ENCODE assay signal across 18 cellular contexts in genomic region chr1:184428604-184429003, GRCh38.
"Had no signal": no experiment of that assay in that cellular context is flagged by ENCODE, and none has a peak within 500 bp of the region (broad histone marks: within the 10 kb centered on the region; RNA-seq: fewer than 3 reads in every experiment).

No MANE protein-coding gene starts in this region.

- ATAC-seq: naive thymus-derived CD8-positive, alpha-beta T cell; sciatic nerve; stimulated activated effector memory CD8-positive, alpha-beta T cell treated with anti-CD3 and anti-CD28 coated beads, Interleukin-12 subunit alpha, Interleukin-12 subunit beta, amount 100 ng/mL, for 72 hours had no signal

- DNase-seq: activated CD4-positive, alpha-beta T cell treated with anti-CD3 and anti-CD28 coated beads, Interleukin-2, amount 50 U/mL, for 1 hour; activated CD4-positive, CD25-positive, alpha-beta regulatory T cell treated with anti-CD3 and anti-CD28 coated beads, Interleukin-2, amount 50 U/mL, for 72 hours; activated CD8-positive, alpha-beta memory T cell treated with anti-CD3 and anti-CD28 coated beads for 24 hours; activated CD8-positive, alpha-beta memory T cell treated with anti-CD3 and anti-CD28 coated beads, Interleukin-2, amount 50 U/mL, for 48 hours; heart right ventricle; mesenchymal stem cell; naive thymus-derived CD8-positive, alpha-beta T cell; nucleus accumbens; stimulated activated CD4-positive, alpha-beta T cell treated with anti-CD3 and anti-CD28 coated beads, Interleukin-4, amount 100 ng/mL, for 24 hours; stomach; trophoblast cell had no signal

- H3K27me3 ChIP-seq: dorsolateral prefrontal cortex, heart right ventricle, stomach had no signal

- H3K36me3 Mint-ChIP-seq: activated naive CD8-positive, alpha-beta T cell; naive thymus-derived CD8-positive, alpha-beta T cell; stimulated activated effector memory CD8-positive, alpha-beta T cell treated with anti-CD3 and anti-CD28 coated beads, Interleukin-12 subunit alpha, Interleukin-12 subunit beta, amount 100 ng/mL, for 72 hours had no signal

- H3K4me1 Mint-ChIP-seq: naive thymus-derived CD8-positive, alpha-beta T cell; stimulated activated effector memory CD8-positive, alpha-beta T cell treated with anti-CD3 and anti-CD28 coated beads, Interleukin-12 subunit alpha, Interleukin-12 subunit beta, amount 100 ng/mL, for 72 hours had no signal

- H3K36me3 ChIP-seq: stomach had no signal

- H3K27ac Mint-ChIP-seq: activated naive CD8-positive, alpha-beta T cell; naive thymus-derived CD8-positive, alpha-beta T cell; stimulated activated effector memory CD8-positive, alpha-beta T cell treated with anti-CD3 and anti-CD28 coated beads, Interleukin-12 subunit alpha, Interleukin-12 subunit beta, amount 100 ng/mL, for 72 hours; T-helper 1 cell treated with Interleukin-12 subunit alpha and Interleukin-12 subunit beta and Interleukin-4 antibody, amounts not matched to agents 30 μg/mL and 1 μg/mL, for 36 hours had no signal

- H3K9me3 Mint-ChIP-seq: stimulated activated effector memory CD8-positive, alpha-beta T cell treated with anti-CD3 and anti-CD28 coated beads, Interleukin-12 subunit alpha, Interleukin-12 subunit beta, amount 100 ng/mL, for 72 hours; T-helper 1 cell treated with Interleukin-12 subunit alpha and Interleukin-12 subunit beta and Interleukin-4 antibody, amounts not matched to agents 30 μg/mL and 1 μg/mL, for 36 hours had no signal

- H3K4me3 Mint-ChIP-seq: activated naive CD8-positive, alpha-beta T cell; naive thymus-derived CD8-positive, alpha-beta T cell; stimulated activated effector memory CD8-positive, alpha-beta T cell treated with anti-CD3 and anti-CD28 coated beads, Interleukin-12 subunit alpha, Interleukin-12 subunit beta, amount 100 ng/mL, for 72 hours; T-helper 1 cell treated with Interleukin-12 subunit alpha and Interleukin-12 subunit beta and Interleukin-4 antibody, amounts not matched to agents 30 μg/mL and 1 μg/mL, for 36 hours had no signal

- H3K9me3 ChIP-seq: stomach had no signal

- FAIRE-seq: colon had no signal

- H3K27ac ChIP-seq: epithelial cell of prostate, heart right ventricle, stomach had no signal

- H3K4me3 ChIP-seq: dorsolateral prefrontal cortex, heart right ventricle, stomach had no signal
